15 cellular contexts compared by ENCODE assay signal in genomic region chr9:16535555-16535954, GRCh38.
DNase-seq lines count a peak whose midpoint lies in the region; ATAC-seq, FAIRE-seq and TF ChIP-seq lines count a peak whose summit lies in the region.
"Had no signal": no experiment of that assay in that cellular context is flagged by ENCODE, and none has a peak within 500 bp of the region (broad histone marks: within the 10 kb centered on the region; RNA-seq: fewer than 3 reads in every experiment).

No MANE protein-coding gene starts in this region.

- H3K27ac ChIP-seq in GM23248 = no peak overlapping the region
- no peak overlapping the region for H3K27ac ChIP-seq in PC-3 (ENCODE audit: low read length)
- H3K27ac ChIP-seq in GM12878 (ENCODE audit: control insufficient read depth, insufficient read depth) = no peak overlapping the region
- no peak overlapping the region for H3K27ac ChIP-seq in neural progenitor cell
- H3K27ac ChIP-seq: Peyer's patch had no signal

- peak; percentile 24; the same call in 1 of the 2 replicates for ATAC-seq in PC-3
- ATAC-seq in GM12878 = peak; percentile 25; the same call in 1 of the 3 replicates
- ATAC-seq: K562 had no signal

- no peak for FAIRE-seq in GM12878 (lab: Jason Lieb, UNC)
- FAIRE-seq: K562 had no signal

- H3K79me2 ChIP-seq in GM23248 (ENCODE audit: insufficient read depth) = 0 out of 2 replicates have a peak, but pooled peaks cover 22% of the 10 kb centered on the region
- no peaks in the 10 kb centered on the region for H3K79me2 ChIP-seq in PC-3 (ENCODE audit: low read length)
- H3K79me2 ChIP-seq in GM12878 (ENCODE audit: control insufficient read depth, insufficient read depth, low read length) = no peaks in the 10 kb centered on the region
- no peaks in the 10 kb centered on the region for H3K79me2 ChIP-seq in neural progenitor cell (ENCODE audit: low read depth)

- no peaks in the 10 kb centered on the region for H4K20me1 ChIP-seq in GM23248 (ENCODE audit: insufficient read depth)
- H4K20me1 ChIP-seq in PC-3 (ENCODE audit: low read length) = no peaks in the 10 kb centered on the region
- H4K20me1 ChIP-seq in GM12878 (ENCODE audit: control insufficient read depth, insufficient read depth) = no peaks in the 10 kb centered on the region
- H4K20me1 ChIP-seq in neural progenitor cell (ENCODE audit: low read depth) = no peaks in the 10 kb centered on the region

- H3K9me3 ChIP-seq in GM23248 (ENCODE audit: low read depth) = no peaks in the 10 kb centered on the region
- H3K9me3 ChIP-seq in PC-3 (ENCODE audit: low read length) = no peaks in the 10 kb centered on the region
- H3K9me3 ChIP-seq in GM12878 (replicated peaks; ENCODE audit: control insufficient read depth, insufficient read depth, low read length) = no peaks in the 10 kb centered on the region
- H3K9me3 ChIP-seq in neural progenitor cell (ENCODE audit: low read depth) = no peaks in the 10 kb centered on the region
- H3K9me3 ChIP-seq: HAP-1, Peyer's patch had no signal

- H3F3A ChIP-seq in GM23248 (ENCODE audit: insufficient read depth) = peaks cover 10% of the 10 kb centered on the region; the same call in 1 of the 2 replicates
- no peaks in the 10 kb centered on the region for H3F3A ChIP-seq in PC-3 (ENCODE audit: low read length, unreplicated experiment)
- no peaks in the 10 kb centered on the region for H3F3A ChIP-seq in neural progenitor cell (ENCODE audit: low read depth)

- H3K9me2 ChIP-seq in GM23248 (ENCODE audit: insufficient read depth) = no peaks in the 10 kb centered on the region
- no peaks in the 10 kb centered on the region for H3K9me2 ChIP-seq in PC-3 (replicated peaks; ENCODE audit: low read length)

- no peaks in the 10 kb centered on the region for H3K27me3 ChIP-seq in GM23248 (replicated peaks; ENCODE audit: insufficient read depth)
- H3K27me3 ChIP-seq in PC-3 (ENCODE audit: low read length) = no peaks in the 10 kb centered on the region
- H3K27me3 ChIP-seq in GM12878 (replicated peaks in 1 of 2; ENCODE audit: control insufficient read depth in 2 of 2, insufficient read depth in 2 of 2, low read length in 1 of 2) = no peaks in the 10 kb centered on the region
- no peaks in the 10 kb centered on the region for H3K27me3 ChIP-seq in neural progenitor cell
- H3K27me3 ChIP-seq: Peyer's patch had no signal

- no peak for TF ChIP-seq EP300 in GM12878 (IDR thresholded peaks at IDR 0.05; ENCODE audit: borderline replicate concordance in 1 of 2, control insufficient read depth in 1 of 2, low read depth in 2 of 2, low read length in 2 of 2)

- POLR2A ChIA-PET in PC-3 (lab: Charles Lee; ENCODE audit: unreplicated experiment) (no interaction called here), GM12878 (lab: Charles Lee) (interaction anchor here (0.7 kb wide), 1 partner anchor 11 kb away, joined by 3 read pairs; no protein-coding TSS in a partner anchor)

- H3K4me3 ChIP-seq in GM23248 (no peak overlapping the region), PC-3 (ENCODE audit: low read length) (no peak overlapping the region), GM12878 (no peak overlapping the region), neural progenitor cell (no peak overlapping the region)
- H3K4me3 ChIP-seq: HAP-1, K562, Peyer's patch had no signal

- H3K27me3 Mint-ChIP-seq in neural progenitor cell (ENCODE audit: insufficient read depth, low read depth) = no peaks in the 10 kb centered on the region

- H3K36me3 Mint-ChIP-seq in neural progenitor cell = no peaks in the 10 kb centered on the region
- H3K36me3 Mint-ChIP-seq: CD14-positive monocyte had no signal

- no peak for TF ChIP-seq CTCF in PC-3 (conservative IDR thresholded peaks at IDR 0.05; ENCODE audit: low read depth, low read length)
- no peak for TF ChIP-seq CTCF in GM12878 (IDR thresholded peaks at IDR 0.05 in 2 of 3, conservative IDR thresholded peaks at IDR 0.05 in 1 of 3; ENCODE audit: control insufficient read depth in 2 of 3, extremely low read depth in 1 of 3, insufficient read depth in 1 of 3, low read depth in 3 of 3, low read length in 3 of 3)
- no peak for TF ChIP-seq CTCF in neural progenitor cell (IDR thresholded peaks at IDR 0.05)

- H2AFZ ChIP-seq in GM23248 (no peak overlapping the region), PC-3 (ENCODE audit: low read length) (no peak overlapping the region), GM12878 (ENCODE audit: control insufficient read depth, low read depth, low read length) (no peak overlapping the region), neural progenitor cell (replicated peaks) (peak overlapping the region; percentile 45)

- TF ChIP-seq RAD21 in GM12878 (IDR thresholded peaks at IDR 0.05; ENCODE audit: insufficient read depth, low read depth, low read length) = no peak

- RAD21 ChIA-PET in GM12878 (lab: Charles Lee; ENCODE audit: unreplicated experiment) = no interaction called here

- 94 to 100% methylated on average over 1 of the region's 1 CpG for WGBS in GM23248 (ENCODE audit: low coverage in 1 of 2, low lambda C conversion rate in 2 of 2, missing lambda C conversion rate in 2 of 2), 2 experiments
- WGBS in GM12878 (ENCODE audit: insufficient coverage, insufficient replicate concordance, low lambda C conversion rate, missing lambda C conversion rate) = 0% methylated on average over 1 of the region's 1 CpG

- no peak overlapping the region for H3K4me3 Mint-ChIP-seq in neural progenitor cell
- H3K4me3 Mint-ChIP-seq: CD14-positive monocyte had no signal

- H3K27ac Mint-ChIP-seq in neural progenitor cell = no peak overlapping the region
- H3K27ac Mint-ChIP-seq: CD14-positive monocyte had no signal

- no peaks in the 10 kb centered on the region for H3K9me3 Mint-ChIP-seq in neural progenitor cell

- H3K36me3 ChIP-seq in GM23248 (ENCODE audit: low read depth) (no peaks in the 10 kb centered on the region), PC-3 (ENCODE audit: low read depth, low read length) (no peaks in the 10 kb centered on the region), GM12878 (ENCODE audit: control insufficient read depth in 2 of 2, insufficient read depth in 2 of 2, low read length in 1 of 2) (no peaks in the 10 kb centered on the region), neural progenitor cell (no peaks in the 10 kb centered on the region)
- H3K36me3 ChIP-seq: HAP-1, Peyer's patch had no signal

- SMC1A ChIA-PET in GM12878 (lab: Charles Lee; ENCODE audit: uncharacterized antibody, unreplicated experiment) = interaction anchor here (1.0 to 1.9 kb wide), 3 partner anchors 9 to 25 kb away, joined by 3 to 10 read pairs (median 3); no protein-coding TSS in a partner anchor

- TF ChIP-seq POLR2A in GM12878 (IDR thresholded peaks at IDR 0.05; ENCODE audit: low read depth, low read length) = no peak

- CTCF ChIA-PET in PC-3 (lab: Charles Lee) (no interaction called here), GM12878 (lab: Yijun Ruan, JAX) (no interaction called here)

- intact Hi-C loops in PC-3 (cut with micrococcal nuclease) (no loop called here), GM12878 (cut with micrococcal nuclease; ENCODE audit: unreplicated experiment) (no loop called here)

- no TSS peak for BruUV-seq in PC-3 (replicated peaks; lab: Mats Ljungman, UMichigan)
- BruUV-seq in GM12878 (replicated peaks; lab: Mats Ljungman, UMichigan) = no TSS peak

- in situ Hi-C loops in GM23248 (cut with MboI) = no loop called here
- in situ Hi-C loops in GM12878 (cut with MboI) = no loop called here

- no peak overlapping the region for H3K4me2 ChIP-seq in GM23248 (ENCODE audit: unreplicated experiment)
- H3K4me2 ChIP-seq in PC-3 (ENCODE audit: low read length) = no peak overlapping the region
- H3K4me2 ChIP-seq in GM12878 (ENCODE audit: control insufficient read depth, insufficient read depth) = no peak overlapping the region
- no peak overlapping the region for H3K4me2 ChIP-seq in neural progenitor cell

- H3K4me1 Mint-ChIP-seq in neural progenitor cell = peaks cover 3% of the 10 kb centered on the region
- H3K4me1 Mint-ChIP-seq: CD14-positive monocyte had no signal

- H3K4me1 ChIP-seq in GM23248 (ENCODE audit: insufficient read depth) (peaks cover 21% of the 10 kb centered on the region), PC-3 (ENCODE audit: insufficient read depth, low read length) (peaks cover 21% of the 10 kb centered on the region), GM12878 (ENCODE audit: control insufficient read depth, insufficient read depth, low read length) (no peaks in the 10 kb centered on the region), neural progenitor cell (peaks cover 3% of the 10 kb centered on the region)
- H3K4me1 ChIP-seq: HAP-1, Peyer's patch had no signal

- DNase-seq in GM23248 (peak; percentile 52), PC-3 (peak; percentile 42), GM12878 (ENCODE audit: low read depth, low spot score) (no peak), neural progenitor cell (ENCODE audit: low spot score) (no peak), SKM-1 treated with dmso at 0.1 percent for 144 hours (lab: John Stamatoyannopoulos, UW; ENCODE audit: unreplicated experiment) (no peak), NCI-H1048 (lab: John Stamatoyannopoulos, UW) (no peak), NCI-H510A treated with DMSO at 0.1 percent for 48 hours (lab: John Stamatoyannopoulos, UW) (no peak)
- DNase-seq: NCI-H1436 treated with DMSO at 0.1 percent for 48 hours, NCI-H2081 treated with DMSO at 0.1 percent for 48 hours, NCI-H524, Peyer's patch, SHP77 treated with DMSO at 0.1 percent for 48 hours had no signal

- H3K9ac ChIP-seq in GM23248 = no peak overlapping the region
- no peak overlapping the region for H3K9ac ChIP-seq in PC-3 (ENCODE audit: low read length)
- no peak overlapping the region for H3K9ac ChIP-seq in GM12878 (ENCODE audit: control insufficient read depth, insufficient read depth, low read length)
- no peak overlapping the region for H3K9ac ChIP-seq in neural progenitor cell

TF ChIP-seq in GM12878, 131 proteins besides CTCF, POLR2A, EP300 and RAD21:
- TF ChIP-seq JUND (IDR thresholded peaks at IDR 0.05; ENCODE audit: low read depth, low read length) (no peak), EED (IDR thresholded peaks at IDR 0.05; ENCODE audit: low read depth) (no peak), LARP7 (IDR thresholded peaks at IDR 0.05) (no peak), E2F4 (IDR thresholded peaks at IDR 0.05; ENCODE audit: low read depth, low read length) (no peak), YY1 (IDR thresholded peaks at IDR 0.05; ENCODE audit: low read depth, low read length) (no peak), SPI1 (IDR thresholded peaks at IDR 0.05; ENCODE audit: borderline replicate concordance, insufficient read depth, low read depth, low read length) (no peak), TBL1XR1 (IDR thresholded peaks at IDR 0.05; ENCODE audit: low read depth, low read length) (no peak), CBX3 (IDR thresholded peaks at IDR 0.05; ENCODE audit: borderline replicate concordance, low read depth) (no peak)

Comparison
In these comparisons a context has a peak if more than half of its experiments do, and no peak if none do; other contexts are left out.
1. DNase-seq: peak in GM23248 (single experiment) and PC-3 (single experiment); none in GM12878 (single experiment), neural progenitor cell (single experiment), SKM-1 treated with dmso at 0.1 percent for 144 hours (single experiment), NCI-H1048 (single experiment) and NCI-H510A treated with DMSO at 0.1 percent for 48 hours (single experiment).